In the genomic region with DNA sequence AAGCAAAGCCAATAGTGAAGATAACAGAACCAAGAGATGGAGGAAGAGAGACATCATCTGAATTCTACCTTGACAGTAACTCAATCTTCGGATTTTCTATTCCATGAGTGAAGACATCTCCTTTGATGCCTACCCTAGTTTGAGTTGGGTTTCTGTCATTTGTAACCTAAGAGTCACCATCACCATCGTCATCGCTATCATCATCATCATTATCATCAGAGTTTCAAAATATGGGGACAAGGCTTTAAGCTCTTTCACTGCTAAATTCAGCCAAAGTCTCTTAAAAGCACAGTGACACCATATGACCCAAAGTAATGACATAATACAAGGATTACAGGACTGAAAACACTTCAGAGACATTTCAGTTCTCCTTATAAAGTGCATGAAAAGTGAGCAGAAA, we compare ENCODE assay signal across 9 cellular contexts. TPM values are rescaled to one million over a fixed set of nuclear protein-coding genes. Genes with fewer than 3 reads are reported as not detected.
"Had no signal": no experiment of that assay in that cellular context is flagged by ENCODE, and none has a peak within 500 bp of the region (broad histone marks: within the 10 kb centered on the region; RNA-seq: fewer than 3 reads in every experiment).

No MANE protein-coding gene starts in this region.

- DNase-seq: GM23248, GOT3, H7, HCEC 1CT, HFFc6, IMR-90, KG1 had no signal

- H3K27ac Mint-ChIP-seq: HFFc6 had no signal

- H3K27ac ChIP-seq: GM23248, HL-60 had no signal

- FAIRE-seq: K562 had no signal

- H3K4me3 ChIP-seq: GM23248, K562 had no signal

- H2AFZ ChIP-seq: GM23248 had no signal

- ATAC-seq: K562 had no signal

- H3K9ac ChIP-seq: GM23248 had no signal

- H3K4me3 Mint-ChIP-seq: HFFc6 had no signal

RNA-seq across cellular contexts. Expression of gene NEBL, which starts 57.2 kb away (rescaled TPM):
- total RNA-seq: GM23248, HFFc6 had no signal
- polyA plus RNA-seq: GM23248 had no signal
